In the genomic region with DNA sequence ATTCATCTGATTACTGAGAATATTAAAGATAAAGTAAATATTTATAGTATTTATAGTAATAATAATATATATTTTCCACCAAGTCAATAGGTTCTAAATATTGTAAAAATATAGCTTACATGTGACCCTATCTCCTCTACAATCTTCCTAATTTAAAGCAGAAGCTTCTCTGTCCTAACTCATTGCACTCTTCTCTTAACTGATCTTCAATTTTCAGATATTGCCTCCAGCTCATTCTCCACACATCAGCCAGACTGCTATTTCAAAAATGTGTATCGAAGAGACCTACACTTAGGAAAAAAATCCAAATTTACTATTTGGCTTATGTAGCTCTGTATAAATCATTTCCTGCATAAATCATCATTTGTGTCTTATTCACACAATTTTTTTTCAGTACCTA, we compare ENCODE assay signal across 29 cellular contexts.
"Had no signal": no experiment of that assay in that cellular context is flagged by ENCODE, and none has a peak within 500 bp of the region (broad histone marks: within the 10 kb centered on the region; RNA-seq: fewer than 3 reads in every experiment).

No MANE protein-coding gene starts in this region.

- H3K27me3 ChIP-seq: ascending aorta had no signal

- H3K9me3 ChIP-seq: ascending aorta had no signal

- ATAC-seq: activated CD8-positive, alpha-beta T cell treated with anti-CD3 and anti-CD28 coated beads for 36 hours; activated naive CD4-positive, alpha-beta T cell treated with anti-CD3 and anti-CD28 coated beads, Interleukin-2, amount 50 U/mL, for 72 hours; activated T-cell treated with anti-CD3 and anti-CD28 coated beads, Interleukin-2, amount 50 U/mL, for 4 hours; activated T-cell treated with anti-CD3 and anti-CD28 coated beads, Interleukin-2, amount 50 U/mL, for 72 hours; activated T-helper 17 cell treated with anti-CD3 and anti-CD28 coated beads, Interleukin-2, amount 50 U/mL, for 72 hours had no signal

- H3K27ac ChIP-seq: ascending aorta, VCaP had no signal

- H3K4me3 ChIP-seq: ascending aorta had no signal

- H3K36me3 ChIP-seq: ascending aorta had no signal

- DNase-seq: activated B cell treated with CpG ODN at 0.5 μM for 24 hours; activated CD4-positive, alpha-beta memory T cell treated with anti-CD3 and anti-CD28 coated beads for 36 hours; activated CD4-positive, alpha-beta T cell treated with anti-CD3 and anti-CD28 coated beads for 4 hours; activated CD4-positive, alpha-beta T cell treated with anti-CD3 and anti-CD28 coated beads, Interleukin-2, amount 10 ng/mL, durations not matched to agents 24 days and 14 days; activated CD4-positive, alpha-beta T cell treated with anti-CD3 and anti-CD28 coated beads, Interleukin-2, amount 50 U/mL, for 1 hour; activated CD4-positive, alpha-beta T cell treated with anti-CD3 and anti-CD28 coated beads, Interleukin-2, amount 50 U/mL, for 4 hours; activated CD4-positive, CD25-positive, alpha-beta regulatory T cell treated with anti-CD3 and anti-CD28 coated beads, Interleukin-2, amount 50 U/mL, for 72 hours; activated CD8-positive, alpha-beta memory T cell treated with anti-CD3 and anti-CD28 coated beads, Interleukin-2, amount 50 U/mL, for 4 hours; activated CD8-positive, alpha-beta T cell treated with anti-CD3 and anti-CD28 coated beads for 36 hours; activated effector memory CD4-positive, alpha-beta T cell treated with anti-CD3 and anti-CD28 coated beads, Interleukin-2, amount 50 U/mL, for 16 hours; activated gamma-delta T cell treated with Interleukin-2 at 50 U/mL for 16 hours; activated naive CD4-positive, alpha-beta T cell; activated naive CD4-positive, alpha-beta T cell treated with anti-CD3 and anti-CD28 coated beads for 36 hours; activated naive CD4-positive, alpha-beta T cell treated with anti-CD3 and anti-CD28 coated beads, Interleukin-2, amount 50 U/mL, for 16 hours; activated naive CD8-positive, alpha-beta T cell treated with anti-CD3 and anti-CD28 coated beads for 36 hours; activated T-cell treated with anti-CD3 and anti-CD28 coated beads for 4 hours; activated T-cell treated with anti-CD3 and anti-CD28 coated beads, Interleukin-2, amount 50 U/mL, for 1 hour; activated T-cell treated with anti-CD3 and anti-CD28 coated beads, Interleukin-2, amount 50 U/mL, for 4 hours; activated T-cell treated with anti-CD3 and anti-CD28 coated beads, Interleukin-2, amount 50 U/mL, for 72 hours; amygdala; anterior cingulate cortex; central memory CD4-positive, alpha-beta T cell; T-helper 1 cell; T-helper 2 cell; T-helper 9 cell had no signal

- H3K4me1 ChIP-seq: ascending aorta had no signal
